ENCODE assay signal across 8 cellular contexts in genomic region chr20:62065669-62066338, GRCh38. TPM values are rescaled to one million over a fixed set of nuclear protein-coding genes. Genes with fewer than 3 reads are reported as not detected.
DNase-seq lines count a peak whose midpoint lies in the region; ATAC-seq and TF ChIP-seq lines count a peak whose summit lies in the region.

TAF4 (minus strand) TSS chr20:62065881; CDS start chr20:62065810, 71 bp downstream.

- peak; percentile 93 to 94 for TF ChIP-seq POLR2A in uterus (IDR thresholded peaks at IDR 0.05)

- H3K27ac ChIP-seq in right cardiac atrium (ENCODE audit: low read length) = peak within 1 kb of the TSS; percentile 44
- H3K27ac ChIP-seq in rectal smooth muscle tissue (ENCODE audit: low read depth, low read length) = peak within 1 kb of the TSS; percentile 81
- peak within 1 kb of the TSS; percentile 88 for H3K27ac ChIP-seq in uterus

- H3K4me3 ChIP-seq in GM12875 (ENCODE audit: low read depth, low read length) (peak within 1 kb of the TSS; percentile 62), right cardiac atrium (ENCODE audit: low read length) (peak within 1 kb of the TSS; percentile 82), rectal smooth muscle tissue (ENCODE audit: low read length) (peak within 1 kb of the TSS; percentile 78), uterus (peak within 1 kb of the TSS; percentile 54 to 62)

- peak; percentile 70 for DNase-seq in NCI-H1092 treated with DMSO at 0.1 percent for 48 hours (lab: John Stamatoyannopoulos, UW)
- DNase-seq in T-helper 2 cell = peak; percentile 62 to 85 (median 76)
- DNase-seq in amygdala (lab: John Stamatoyannopoulos, UW) = peak in 51 of 56 donors; percentile 6 to 88 (median 68)
- peak; percentile 76 to 92 (median 92) for DNase-seq in right cardiac atrium
- peak; percentile 67 to 80 for DNase-seq in uterus

- peak within 1 kb of the TSS; percentile 72 for H3K9ac ChIP-seq in rectal smooth muscle tissue (ENCODE audit: low read length)

- H3K4me1 ChIP-seq in right cardiac atrium (ENCODE audit: control insufficient read depth, insufficient read depth, low read length) = peaks cover 6% of the 10 kb centered on the region
- H3K4me1 ChIP-seq in rectal smooth muscle tissue (ENCODE audit: control insufficient read depth, insufficient read depth, low read length) = peaks cover 15% of the 10 kb centered on the region
- peaks cover 8 to 27% of the 10 kb centered on the region in 2 donors for H3K4me1 ChIP-seq in uterus

- H3K27me3 ChIP-seq in right cardiac atrium (ENCODE audit: control insufficient read depth, insufficient read depth) = no peaks in the 10 kb centered on the region
- no peaks in the 10 kb centered on the region for H3K27me3 ChIP-seq in rectal smooth muscle tissue (ENCODE audit: control insufficient read depth, insufficient read depth, low read length)
- H3K27me3 ChIP-seq in uterus = no peaks in the 10 kb centered on the region

- no peaks in the 10 kb centered on the region for H3K9me3 ChIP-seq in right cardiac atrium (ENCODE audit: control insufficient read depth, low read length)
- H3K9me3 ChIP-seq in uterus = no peaks in the 10 kb centered on the region

- TF ChIP-seq CTCF in GM12875 (IDR thresholded peaks at IDR 0.05; ENCODE audit: borderline replicate concordance, insufficient read depth, low read depth, low read length) (no peak), uterus (IDR thresholded peaks at IDR 0.05) (no peak)

- under 1% methylated on average over 105 of the region's 117 CpGs for WGBS in right cardiac atrium

- H3K36me3 ChIP-seq in rectal smooth muscle tissue (ENCODE audit: control insufficient read depth, insufficient read depth, low read length) = peaks cover 2% of the 10 kb centered on the region
- H3K36me3 ChIP-seq in uterus = no peaks in the 10 kb centered on the region

- intact Hi-C loops in right cardiac atrium (cut with DNase I) (loop anchor here in 3 of 4 donors (5.0 to 10.0 kb wide), 3 partner anchors 51 to 59 kb away; partner anchors contain the start of gene LSM14B (in 2 of the 3)), uterus (cut with DNase I; ENCODE audit: low total_unique reads) (loop anchor here (10.0 kb wide), 1 partner anchor 59 kb away; the partner anchor contains the start of gene LSM14B)

- ATAC-seq in HG02588 (IDR thresholded peaks at IDR 0.05; ENCODE audit: unreplicated experiment) = peak; percentile 67
- ATAC-seq in right cardiac atrium = peak; percentile 58 to 71

RNA-seq across cellular contexts. Expression of gene TAF4, which starts in this region (rescaled TPM):
- total RNA-seq in right cardiac atrium (10 to 100 TPM in 1 of 4 donors, 1 to 10 TPM in 3; 7.0 to 13.6 (median 8.6) TPM), uterus (10 to 100 TPM in 2 of 4 donors, 1 to 10 TPM in 2; 6.2 to 37.6 (median 10.7) TPM)
- polyA plus RNA-seq in right cardiac atrium = 3.8 TPM

Comparison
In these comparisons a context has a peak if more than half of its experiments do, and no peak if none do; other contexts are left out.
1. Peak in every context shown above with its lines: DNase-seq, ATAC-seq, H3K4me3 ChIP-seq and H3K27ac ChIP-seq.